In genomic region chr7:130927062-130927461, GRCh38 we compare ENCODE assay signal across 17 cellular contexts.
A peak's percentile ranks its signal among the peaks of the same experiment; 100 is the strongest.
DNase-seq lines count a peak whose midpoint lies in the region; ATAC-seq and TF ChIP-seq lines count a peak whose summit lies in the region.
"Had no signal": no experiment of that assay in that cellular context is flagged by ENCODE, and none has a peak within 500 bp of the region (broad histone marks: within the 10 kb centered on the region; RNA-seq: fewer than 3 reads in every experiment).

No MANE protein-coding gene starts in this region.

- BruUV-seq in PC-3 (replicated peaks; lab: Mats Ljungman, UMichigan) = no TSS peak

- H3K36me3 Mint-ChIP-seq in activated CD4-positive, alpha-beta T cell treated with anti-CD3 and anti-CD28 coated beads, Interleukin-2, amount 10 ng/mL, durations not matched to agents 7 days and 5 days (ENCODE audit: low read depth) = peaks cover 59% of the 10 kb centered on the region

- H2AFZ ChIP-seq in PC-3 (ENCODE audit: low read length) = no peak overlapping the region

- H3K9me3 Mint-ChIP-seq in activated CD4-positive, alpha-beta T cell treated with anti-CD3 and anti-CD28 coated beads, Interleukin-2, amount 10 ng/mL, durations not matched to agents 7 days and 5 days = no peaks in the 10 kb centered on the region

- H3K4me3 Mint-ChIP-seq in activated CD4-positive, alpha-beta T cell treated with anti-CD3 and anti-CD28 coated beads, Interleukin-2, amount 10 ng/mL, durations not matched to agents 7 days and 5 days = peak overlapping the region; percentile 22

- H3K27me3 ChIP-seq in PC-3 (ENCODE audit: low read length) (no peaks in the 10 kb centered on the region), gastrocnemius medialis (no peaks in the 10 kb centered on the region), uterus (no peaks in the 10 kb centered on the region)
- H3K27me3 ChIP-seq: SJSA1, vagina had no signal

- no peak overlapping the region for H3K27ac ChIP-seq in PC-3 (ENCODE audit: low read length)
- H3K27ac ChIP-seq in caudate nucleus (ENCODE audit: low read depth, low read length) = peak overlapping the region; percentile 19
- H3K27ac ChIP-seq in gastrocnemius medialis = peak overlapping the region; percentile 91 to 97 (median 94)
- H3K27ac ChIP-seq in uterus = no peak overlapping the region
- H3K27ac ChIP-seq: SJSA1, vagina had no signal

- H3K27me3 Mint-ChIP-seq in activated CD4-positive, alpha-beta T cell treated with anti-CD3 and anti-CD28 coated beads, Interleukin-2, amount 10 ng/mL, durations not matched to agents 7 days and 5 days = no peaks in the 10 kb centered on the region

- H3K9ac ChIP-seq in PC-3 (ENCODE audit: low read length) = no peak overlapping the region

- no peaks in the 10 kb centered on the region for H3F3A ChIP-seq in PC-3 (ENCODE audit: low read length, unreplicated experiment)

- TF ChIP-seq POLR2A in gastrocnemius medialis (IDR thresholded peaks at IDR 0.05) (no peak), uterus (IDR thresholded peaks at IDR 0.05) (no peak)

- CTCF ChIA-PET in activated CD4-positive, alpha-beta T cell treated with anti-CD3 and anti-CD28 coated beads, Interleukin-2, amount 10 ng/mL, durations not matched to agents 7 days and 5 days (lab: Charles Lee) = interaction anchor here (0.7 to 1.6 kb wide), 3 partner anchors 9 to 30 kb away, joined by 3 to 6 read pairs (median 3); no protein-coding TSS in a partner anchor
- CTCF ChIA-PET in PC-3 (lab: Charles Lee) = no interaction called here

- H3K9me3 ChIP-seq in PC-3 (ENCODE audit: low read length) (no peaks in the 10 kb centered on the region), gastrocnemius medialis (no peaks in the 10 kb centered on the region), uterus (no peaks in the 10 kb centered on the region)
- H3K9me3 ChIP-seq: SJSA1, vagina had no signal

- intact Hi-C loops in PC-3 (cut with micrococcal nuclease) (no loop called here), gastrocnemius medialis (cut with DNase I; ENCODE audit: low total_unique reads) (no loop called here), uterus (cut with DNase I; ENCODE audit: low total_unique reads) (no loop called here)

- POLR2A ChIA-PET in activated CD4-positive, alpha-beta T cell treated with anti-CD3 and anti-CD28 coated beads, Interleukin-2, amount 10 ng/mL, durations not matched to agents 7 days and 5 days (lab: Charles Lee) = no interaction called here
- POLR2A ChIA-PET in PC-3 (lab: Charles Lee; ENCODE audit: unreplicated experiment) = no interaction called here

- peak overlapping the region; percentile 87 for H3K27ac Mint-ChIP-seq in activated CD4-positive, alpha-beta T cell treated with anti-CD3 and anti-CD28 coated beads, Interleukin-2, amount 10 ng/mL, durations not matched to agents 7 days and 5 days

- peaks cover 98% of the 10 kb centered on the region for H3K79me2 ChIP-seq in PC-3 (ENCODE audit: low read length)

- H3K4me1 ChIP-seq in PC-3 (ENCODE audit: insufficient read depth, low read length) (peaks cover 35% of the 10 kb centered on the region), gastrocnemius medialis (peaks cover 97 to 98% of the 10 kb centered on the region in 2 donors), uterus (no peaks in the 10 kb centered on the region)

- H3K36me3 ChIP-seq in PC-3 (ENCODE audit: low read depth, low read length) (peaks cover 4% of the 10 kb centered on the region; the same call in 1 of the 2 replicates), gastrocnemius medialis (no peaks in the 10 kb centered on the region), uterus (no peaks in the 10 kb centered on the region)
- H3K36me3 ChIP-seq: vagina had no signal

- H4K20me1 ChIP-seq in PC-3 (ENCODE audit: low read length) = no peaks in the 10 kb centered on the region

- H3K4me1 Mint-ChIP-seq in activated CD4-positive, alpha-beta T cell treated with anti-CD3 and anti-CD28 coated beads, Interleukin-2, amount 10 ng/mL, durations not matched to agents 7 days and 5 days = peaks cover 88% of the 10 kb centered on the region

- no peaks in the 10 kb centered on the region for H3K9me2 ChIP-seq in PC-3 (replicated peaks; ENCODE audit: low read length)

- no peak overlapping the region for H3K4me2 ChIP-seq in PC-3 (ENCODE audit: low read length)

- in situ Hi-C loops in gastrocnemius medialis (cut with MboI; ENCODE audit: low sequenced_read_pairs in 4 of 4) = no loop called here

- TF ChIP-seq CTCF in PC-3 (conservative IDR thresholded peaks at IDR 0.05; ENCODE audit: low read depth, low read length) (no peak), gastrocnemius medialis (IDR thresholded peaks at IDR 0.05 in 4 of 5, conservative IDR thresholded peaks at IDR 0.05 in 1 of 5) (no peak), uterus (IDR thresholded peaks at IDR 0.05) (no peak)

- ATAC-seq in PC-3 (no peak), gastrocnemius medialis (no peak), GM18873 (IDR thresholded peaks at IDR 0.05; ENCODE audit: low FRiP score, unreplicated experiment) (no peak)

- DNase-seq in activated CD4-positive, alpha-beta T cell treated with anti-CD3 and anti-CD28 coated beads, Interleukin-2, amount 10 ng/mL, durations not matched to agents 7 days and 5 days = no peak
- DNase-seq in activated CD4-positive, alpha-beta T cell treated with anti-CD3 and anti-CD28 coated beads for 1 hour = no peak
- peak; percentile 1 for DNase-seq in PC-3
- DNase-seq in caudate nucleus (lab: John Stamatoyannopoulos, UW) = no peak
- DNase-seq in gastrocnemius medialis = no peak
- DNase-seq in uterus = no peak
- DNase-seq in OCI-M1 (lab: John Stamatoyannopoulos, UW) = no peak
- DNase-seq: ACHN; dermis blood vessel endothelial cell; GOT3; hippocampal formation; NCI-H1105 treated with DMSO at 0.1 percent for 48 hours; stimulated activated CD4-positive, alpha-beta T cell treated with anti-CD3 and anti-CD28 coated beads, Interleukin-1b, Interleukin-23, amount 100 ng/mL, for 48 hours; stimulated activated CD8-positive, alpha-beta memory T cell treated with anti-CD3 and anti-CD28 coated beads, Interleukin-4, amount 100 ng/mL, for 48 hours had no signal

- no peak overlapping the region for H3K4me3 ChIP-seq in PC-3 (ENCODE audit: low read length)
- peak overlapping the region in 1 of 4 donors; percentile 29 for H3K4me3 ChIP-seq in gastrocnemius medialis
- no peak overlapping the region for H3K4me3 ChIP-seq in uterus
- H3K4me3 ChIP-seq: SJSA1, vagina had no signal

Comparison
In these comparisons a context has a peak if more than half of its experiments do, and no peak if none do; other contexts are left out.
1. H3K27ac ChIP-seq: peak in caudate nucleus (single experiment) and gastrocnemius medialis (4 of 4); none in PC-3 (single experiment) and uterus (0 of 2).